ENCODE assay signal across 9 cellular contexts in the genomic region with DNA sequence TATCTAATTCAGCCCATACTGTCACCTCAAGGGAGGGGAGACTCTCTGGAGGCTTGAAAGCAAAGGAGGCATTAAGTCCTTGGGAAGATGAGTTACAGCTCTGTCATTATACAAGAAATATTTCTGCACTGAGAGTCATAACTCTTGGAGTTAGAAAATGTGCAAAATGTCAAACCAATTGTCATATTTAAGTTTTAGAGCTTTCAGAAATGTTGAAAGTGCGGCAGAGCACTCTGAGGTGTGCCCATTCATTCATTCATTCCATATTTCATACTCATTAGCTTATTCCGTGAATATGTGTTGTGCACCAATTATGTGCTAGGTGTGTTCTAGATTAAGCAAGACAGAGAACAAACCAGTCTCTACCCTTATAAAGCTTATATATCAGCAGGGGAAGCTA.
"Had no signal": no experiment of that assay in that cellular context is flagged by ENCODE, and none has a peak within 500 bp of the region (broad histone marks: within the 10 kb centered on the region; RNA-seq: fewer than 3 reads in every experiment).

No MANE protein-coding gene starts in this region.

- H3K36me3 ChIP-seq: HAP-1 had no signal

- H3K4me3 ChIP-seq: GM23248, GM23338, HAP-1 had no signal

- H2AFZ ChIP-seq: GM23248, GM23338 had no signal

- H3K27ac ChIP-seq: GM23248 had no signal

- DNase-seq: GM23248, GOT3, H7, H9, HCEC 1CT, HFFc6 had no signal

- H3K9me3 ChIP-seq: HAP-1 had no signal

- H3K4me1 ChIP-seq: HAP-1 had no signal

- ATAC-seq: GM23338, HCT116 had no signal

- H3K4me2 ChIP-seq: GM23338 had no signal

- H3K9ac ChIP-seq: GM23248 had no signal
